In genomic region chr3:31041161-31041978, GRCh38 we compare ENCODE assay signal across 10 cellular contexts.
A peak's percentile ranks its signal among the peaks of the same experiment; 100 is the strongest.
DNase-seq lines count a peak whose midpoint lies in the region; ATAC-seq and TF ChIP-seq lines count a peak whose summit lies in the region.
"Had no signal": no experiment of that assay in that cellular context is flagged by ENCODE, and none has a peak within 500 bp of the region (broad histone marks: within the 10 kb centered on the region; RNA-seq: fewer than 3 reads in every experiment).

No MANE protein-coding gene starts in this region.

- no peak overlapping the region for H3K27ac Mint-ChIP-seq in Calu3 (ENCODE audit: unreplicated experiment)
- H3K27ac Mint-ChIP-seq in endodermal cell, result peak overlapping the region; percentile 85
- no peak overlapping the region for H3K27ac Mint-ChIP-seq in activated T-helper 17 cell treated with anti-CD3 and anti-CD28 coated beads, Interleukin-2, amount 50 U/mL, for 72 hours

- H3K4me1 Mint-ChIP-seq in Calu3 (ENCODE audit: low read depth, unreplicated experiment) (peaks cover 18% of the 10 kb centered on the region), endodermal cell (peaks cover 13% of the 10 kb centered on the region)
- H3K4me1 Mint-ChIP-seq in activated T-helper 17 cell treated with anti-CD3 and anti-CD28 coated beads, Interleukin-2, amount 50 U/mL, for 72 hours, result no peaks in the 10 kb centered on the region

- H3K4me1 ChIP-seq in endodermal cell (ENCODE audit: control insufficient read depth, insufficient read depth, low read length), result peaks cover 4% of the 10 kb centered on the region

- no peak overlapping the region for H3K9ac ChIP-seq in endodermal cell (ENCODE audit: extremely low read depth, low read length, poor library complexity, severe bottlenecking)

- H3K4me3 Mint-ChIP-seq in Calu3 (ENCODE audit: low read depth, unreplicated experiment) (no peak overlapping the region), endodermal cell (no peak overlapping the region)
- no peak overlapping the region for H3K4me3 Mint-ChIP-seq in activated T-helper 17 cell treated with anti-CD3 and anti-CD28 coated beads, Interleukin-2, amount 50 U/mL, for 72 hours

- H3K36me3 ChIP-seq in MG63 (no peaks in the 10 kb centered on the region), endodermal cell (ENCODE audit: control insufficient read depth, insufficient read depth, low read length) (no peaks in the 10 kb centered on the region)

- CTCF ChIA-PET in Calu3 (lab: Charles Lee), result no interaction called here

- ATAC-seq in activated T-helper 17 cell treated with anti-CD3 and anti-CD28 coated beads, Interleukin-2, amount 50 U/mL, for 72 hours (replicated peaks), result no peak
- no peak for ATAC-seq in GM18861 (IDR thresholded peaks at IDR 0.05; ENCODE audit: unreplicated experiment)
- ATAC-seq: activated CD4-positive, CD25-positive, alpha-beta regulatory T cell treated with anti-CD3 and anti-CD28 coated beads, Interleukin-2, amount 50 U/mL, for 24 hours had no signal

- TF ChIP-seq CTCF in Calu3 (IDR thresholded peaks at IDR 0.05; ENCODE audit: unreplicated experiment) (no peak), endodermal cell (conservative IDR thresholded peaks at IDR 0.05) (no peak)

- intact Hi-C loops in Calu3 (cut with micrococcal nuclease; ENCODE audit: unreplicated experiment), result no loop called here

- no TSS peak for BruUV-seq in Calu3 (replicated peaks; lab: Mats Ljungman, UMichigan)

- WGBS in endodermal cell (ENCODE audit: insufficient coverage in 1 of 2, insufficient read length in 1 of 2), 2 experiments, result 20 to 72% methylated on average over 1 to 2 of the region's 2 CpGs

- H3K36me3 Mint-ChIP-seq in Calu3 (ENCODE audit: insufficient read depth, unreplicated experiment), result no peaks in the 10 kb centered on the region
- H3K36me3 Mint-ChIP-seq in endodermal cell (ENCODE audit: low read depth), result peaks cover 3% of the 10 kb centered on the region
- no peaks in the 10 kb centered on the region for H3K36me3 Mint-ChIP-seq in activated T-helper 17 cell treated with anti-CD3 and anti-CD28 coated beads, Interleukin-2, amount 50 U/mL, for 72 hours (ENCODE audit: low read depth)

- H3K27ac ChIP-seq in endodermal cell (ENCODE audit: low read depth, low read length), result peak overlapping the region; percentile 28

- H3K9me3 ChIP-seq in MG63, result no peaks in the 10 kb centered on the region; the same call in 1 of the 2 replicates
- peaks cover 17% of the 10 kb centered on the region for H3K9me3 ChIP-seq in endodermal cell (ENCODE audit: control insufficient read depth, low read length)

- H3K4me3 ChIP-seq in MG63, result no peak overlapping the region
- no peak overlapping the region for H3K4me3 ChIP-seq in endodermal cell (ENCODE audit: low read length)

- no peaks in the 10 kb centered on the region for H3K27me3 ChIP-seq in MG63
- no peaks in the 10 kb centered on the region for H3K27me3 ChIP-seq in endodermal cell (ENCODE audit: control insufficient read depth, insufficient read depth, low read length, poor library complexity, severe bottlenecking)

- DNase-seq in Calu3, result peak; percentile 28
- peak; percentile 66 for DNase-seq in MG63
- peak; percentile 82 for DNase-seq in endodermal cell
- DNase-seq in myocyte (ENCODE audit: low read depth), result peak; percentile 86
- no peak for DNase-seq in NCI-H2107 (lab: John Stamatoyannopoulos, UW)
- no peak for DNase-seq in stimulated activated CD4-positive, alpha-beta T cell treated with anti-CD3 and anti-CD28 coated beads, Interleukin-1b, Interleukin-23, amount 100 ng/mL, for 48 hours
- DNase-seq: NCI-H524 had no signal

- H3K9me3 Mint-ChIP-seq in Calu3 (ENCODE audit: low read depth, unreplicated experiment) (peaks cover 4% of the 10 kb centered on the region), endodermal cell (peaks cover 18% of the 10 kb centered on the region)
- peaks cover 14% of the 10 kb centered on the region for H3K9me3 Mint-ChIP-seq in activated T-helper 17 cell treated with anti-CD3 and anti-CD28 coated beads, Interleukin-2, amount 50 U/mL, for 72 hours

- H3K27me3 Mint-ChIP-seq in Calu3 (ENCODE audit: unreplicated experiment) (no peaks in the 10 kb centered on the region), endodermal cell (ENCODE audit: insufficient read depth) (no peaks in the 10 kb centered on the region)
- no peaks in the 10 kb centered on the region for H3K27me3 Mint-ChIP-seq in activated T-helper 17 cell treated with anti-CD3 and anti-CD28 coated beads, Interleukin-2, amount 50 U/mL, for 72 hours

Comparison
In these comparisons a context has a peak if more than half of its experiments do, and no peak if none do; other contexts are left out.
1. DNase-seq: peak in Calu3 (single experiment), MG63 (single experiment), endodermal cell (single experiment) and myocyte (single experiment); none in NCI-H2107 (single experiment) and stimulated activated CD4-positive, alpha-beta T cell treated with anti-CD3 and anti-CD28 coated beads, Interleukin-1b, Interleukin-23, amount 100 ng/mL, for 48 hours (single experiment).